Comparison of ENCODE assay signal across 8 cellular contexts in genomic region chr12:100574262-100575074, GRCh38. TPM values are rescaled to one million over a fixed set of nuclear protein-coding genes. Genes with fewer than 3 reads are reported as not detected.
DNase-seq lines count a peak whose midpoint lies in the region; ATAC-seq and TF ChIP-seq lines count a peak whose summit lies in the region.

No MANE protein-coding gene starts in this region.

- H3K4me3 ChIP-seq in adrenal gland (peak overlapping the region in 3 of 4 donors; percentile 7 to 69 (median 57)), iPS-18c (ENCODE audit: insufficient read depth, low read depth, low read length) (peak overlapping the region; percentile 79), spleen (peak overlapping the region; percentile 43 to 79 (median 62))

- H3K4me1 ChIP-seq in adrenal gland (replicated peaks in 1 of 2): peaks cover 10 to 18% of the 10 kb centered on the region in 2 donors
- H3K4me1 ChIP-seq in spleen: peaks cover 3 to 25% (median 16%) of the 10 kb centered on the region in 6 donors

- DNase-seq in T-helper 2 cell treated with Interferon-gamma antibody and Interleukin-4, amounts not matched to agents 5 μg/mL and 100 μg/mL, for 36 hours (ENCODE audit: low spot score): no peak
- no peak for DNase-seq in T-helper 2 cell
- DNase-seq in adrenal gland: peak in 3 of 7 donors; percentile 25 to 33 (median 32)
- DNase-seq in spleen: no peak
- DNase-seq in pons (ENCODE audit: low spot score): no peak

- no peak for ATAC-seq in GM19455 (IDR thresholded peaks at IDR 0.05; ENCODE audit: unreplicated experiment)

- H3K4me1 Mint-ChIP-seq in T-helper 2 cell treated with Interferon-gamma antibody and Interleukin-4, amounts not matched to agents 5 μg/mL and 100 μg/mL, for 36 hours (ENCODE audit: low read depth): peaks cover 8% of the 10 kb centered on the region
- peaks cover 5 to 9% (median 8%) of the 10 kb centered on the region in 3 donors for H3K4me1 Mint-ChIP-seq in IgD-negative memory B cell

- H3K36me3 Mint-ChIP-seq in T-helper 2 cell treated with Interferon-gamma antibody and Interleukin-4, amounts not matched to agents 5 μg/mL and 100 μg/mL, for 36 hours (ENCODE audit: low read depth): no peaks in the 10 kb centered on the region
- no peaks in the 10 kb centered on the region for H3K36me3 Mint-ChIP-seq in IgD-negative memory B cell

- peak overlapping the region; percentile 94 for H3K4me3 Mint-ChIP-seq in T-helper 2 cell treated with Interferon-gamma antibody and Interleukin-4, amounts not matched to agents 5 μg/mL and 100 μg/mL, for 36 hours
- peak overlapping the region; percentile 86 to 94 (median 89) for H3K4me3 Mint-ChIP-seq in IgD-negative memory B cell

- peaks cover 9% of the 10 kb centered on the region for H3K27me3 Mint-ChIP-seq in T-helper 2 cell treated with Interferon-gamma antibody and Interleukin-4, amounts not matched to agents 5 μg/mL and 100 μg/mL, for 36 hours (ENCODE audit: low read depth)
- H3K27me3 Mint-ChIP-seq in IgD-negative memory B cell: peaks cover 11% of the 10 kb centered on the region

- H3K27ac ChIP-seq in adrenal gland: peak overlapping the region in 4 of 5 donors; percentile 62 to 82 (median 72)
- H3K27ac ChIP-seq in spleen: peak overlapping the region in 3 of 8 donors; percentile 63 to 80 (median 79)

- H3K9me3 Mint-ChIP-seq in T-helper 2 cell treated with Interferon-gamma antibody and Interleukin-4, amounts not matched to agents 5 μg/mL and 100 μg/mL, for 36 hours: no peaks in the 10 kb centered on the region
- H3K9me3 Mint-ChIP-seq in IgD-negative memory B cell: no peaks in the 10 kb centered on the region

- TF ChIP-seq POLR2A in adrenal gland (IDR thresholded peaks at IDR 0.05): no peak
- no peak for TF ChIP-seq POLR2A in spleen (IDR thresholded peaks at IDR 0.05)

- H3K9me3 ChIP-seq in adrenal gland (replicated peaks in 1 of 3) (no peaks in the 10 kb centered on the region), iPS-18c (ENCODE audit: control insufficient read depth, insufficient read depth, low read length) (no peaks in the 10 kb centered on the region), spleen (no peaks in the 10 kb centered on the region)

- H3K36me3 ChIP-seq in adrenal gland (replicated peaks in 1 of 2) (no peaks in the 10 kb centered on the region), spleen (no peaks in the 10 kb centered on the region)

- WGBS in adrenal gland, 4 donors: 10 to 13% (median 10%) methylated on average over 13 of the region's 13 CpGs
- WGBS in spleen, 5 donors: 21 to 27% (median 23%) methylated on average over 13 of the region's 13 CpGs

- H3K27me3 ChIP-seq in adrenal gland: no peaks in the 10 kb centered on the region
- peaks cover 0 to 16% (median 0%) of the 10 kb centered on the region in 7 donors for H3K27me3 ChIP-seq in spleen (replicated peaks in 1 of 7)

- intact Hi-C loops in adrenal gland (cut with DNase I) (no loop called here), spleen (cut with DNase I; ENCODE audit: low total_unique reads) (no loop called here)

- H3K27ac Mint-ChIP-seq in T-helper 2 cell treated with Interferon-gamma antibody and Interleukin-4, amounts not matched to agents 5 μg/mL and 100 μg/mL, for 36 hours: no peak overlapping the region
- H3K27ac Mint-ChIP-seq in IgD-negative memory B cell: peak overlapping the region in 1 of 3 donors; percentile 75

- TF ChIP-seq CTCF in adrenal gland (IDR thresholded peaks at IDR 0.05) (no peak), spleen (IDR thresholded peaks at IDR 0.05 in 8 of 11, conservative IDR thresholded peaks at IDR 0.05 in 3 of 11) (no peak)

RNA-seq across cellular contexts. Expression of gene GAS2L3, which starts 1.0 kb away (rescaled TPM):
- polyA plus RNA-seq in IgD-negative memory B cell (not detected), adrenal gland (1 to 10 TPM in 2 of 3 donors, under 1 TPM in 1; 0.84 to 1.9 (median 1.8) TPM), spleen (1 to 10 TPM in 1 of 3 donors, under 1 TPM in 2; 0.49 to 2.3 (median 0.52) TPM)
- total RNA-seq in adrenal gland (10 to 100 TPM in 1 of 8 donors, 1 to 10 TPM in 6, under 1 TPM in 1; 0.48 to 10.6 (median 4.8) TPM), spleen (10 to 100 TPM in 1 of 7 donors, 1 to 10 TPM in 6; 5.4 to 10.8 (median 6.7) TPM)
